In the genomic region with DNA sequence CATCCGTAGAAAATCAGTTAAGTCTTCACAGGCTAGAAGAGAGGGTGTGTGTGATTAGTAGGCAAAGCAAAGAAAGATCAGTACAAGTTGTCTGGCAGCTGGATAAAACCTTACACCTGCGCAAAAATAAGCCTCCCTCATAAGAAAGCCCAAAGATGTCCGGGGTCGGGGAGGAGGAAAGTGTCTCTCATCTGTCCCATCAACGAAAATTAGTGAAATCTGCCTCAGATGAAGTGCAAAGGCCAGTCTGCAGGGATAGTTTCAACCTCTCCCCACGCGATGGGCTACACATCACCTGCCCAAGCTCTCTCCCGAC, we compare ENCODE assay signal across 9 cellular contexts.
DNase-seq lines count a peak whose midpoint lies in the region; ATAC-seq and TF ChIP-seq lines count a peak whose summit lies in the region.
"Had no signal": no experiment of that assay in that cellular context is flagged by ENCODE, and none has a peak within 500 bp of the region (broad histone marks: within the 10 kb centered on the region; RNA-seq: fewer than 3 reads in every experiment).

No MANE protein-coding gene starts in this region.

- H3K79me2 ChIP-seq in OCI-LY3 (ENCODE audit: low read length) (peaks cover 12% of the 10 kb centered on the region), neural progenitor cell (ENCODE audit: low read depth) (no peaks in the 10 kb centered on the region)

- DNase-seq in CD8-positive, alpha-beta memory T cell = no peak
- DNase-seq in neural progenitor cell (ENCODE audit: low spot score) (no peak), NCI-H1417 (lab: John Stamatoyannopoulos, UW) (no peak), ovary (no peak)
- DNase-seq in stimulated activated CD4-positive, alpha-beta T cell treated with anti-CD3 and anti-CD28 coated beads, Interleukin-15, amount 100 ng/mL, for 24 hours = no peak
- DNase-seq: OCI-M1 had no signal

- peaks cover 63 to 75% (median 68%) of the 10 kb centered on the region in 3 donors for H3K4me1 Mint-ChIP-seq in CD8-positive, alpha-beta memory T cell
- H3K4me1 Mint-ChIP-seq in neural progenitor cell = peaks cover 22% of the 10 kb centered on the region

- TF ChIP-seq POLR2A in ovary (IDR thresholded peaks at IDR 0.05) = no peak

- H3K9ac ChIP-seq in OCI-LY3 (ENCODE audit: low read length) (peak overlapping the region; percentile 88), endocrine pancreas (ENCODE audit: control insufficient read depth, insufficient read depth, low read length) (no peak overlapping the region), neural progenitor cell (no peak overlapping the region)

- H3K9me3 ChIP-seq in CD8-positive, alpha-beta memory T cell (ENCODE audit: low read length) = no peaks in the 10 kb centered on the region
- H3K9me3 ChIP-seq in OCI-LY3 (ENCODE audit: insufficient read depth, low read length) = peaks cover 8% of the 10 kb centered on the region; the same call in 1 of the 2 replicates
- H3K9me3 ChIP-seq in endocrine pancreas (ENCODE audit: control insufficient read depth, low read length) = no peaks in the 10 kb centered on the region
- H3K9me3 ChIP-seq in neural progenitor cell (ENCODE audit: low read depth) = no peaks in the 10 kb centered on the region
- H3K9me3 ChIP-seq in ovary = peaks cover 0 to 9% of the 10 kb centered on the region in 2 donors

- 12 to 20% (median 13%) methylated on average over 8 of the region's 8 CpGs for WGBS in ovary, 3 donors

- no peaks in the 10 kb centered on the region for H3K36me3 ChIP-seq in CD8-positive, alpha-beta memory T cell (ENCODE audit: insufficient read depth, low read length)
- H3K36me3 ChIP-seq in OCI-LY3 (replicated peaks; ENCODE audit: low read depth, low read length) (no peaks in the 10 kb centered on the region), endocrine pancreas (ENCODE audit: control insufficient read depth, insufficient read depth, low read length) (no peaks in the 10 kb centered on the region), neural progenitor cell (no peaks in the 10 kb centered on the region), ovary (no peaks in the 10 kb centered on the region)

- H2AFZ ChIP-seq in OCI-LY3 (ENCODE audit: low read depth, low read length) (no peak overlapping the region; the same call in 1 of the 2 replicates), neural progenitor cell (replicated peaks) (peak overlapping the region; percentile 95)

- peak overlapping the region; percentile 82 for H3K4me2 ChIP-seq in OCI-LY3 (ENCODE audit: low read length)
- H3K4me2 ChIP-seq in neural progenitor cell = peak overlapping the region; percentile 87

- TF ChIP-seq EP300 in ovary (IDR thresholded peaks at IDR 0.05) = no peak

- POLR2A ChIA-PET in CD8-positive, alpha-beta memory T cell (lab: Charles Lee) = no interaction called here

- H3K27ac ChIP-seq in CD8-positive, alpha-beta memory T cell (ENCODE audit: low read depth, low read length) = peak overlapping the region; percentile 69
- peak overlapping the region; percentile 98 for H3K27ac ChIP-seq in OCI-LY3 (ENCODE audit: low read length)
- H3K27ac ChIP-seq in neural progenitor cell = no peak overlapping the region
- no peak overlapping the region for H3K27ac ChIP-seq in ovary

- H3K36me3 Mint-ChIP-seq in CD8-positive, alpha-beta memory T cell = peaks cover 3 to 12% (median 7%) of the 10 kb centered on the region in 3 donors
- peaks cover 2% of the 10 kb centered on the region for H3K36me3 Mint-ChIP-seq in neural progenitor cell

- peaks cover 41% of the 10 kb centered on the region for H3K4me1 ChIP-seq in CD8-positive, alpha-beta memory T cell (ENCODE audit: insufficient read depth, low read length)
- peaks cover 36% of the 10 kb centered on the region for H3K4me1 ChIP-seq in OCI-LY3 (ENCODE audit: low read length)
- H3K4me1 ChIP-seq in endocrine pancreas (ENCODE audit: control insufficient read depth, insufficient read depth, low read length) = no peaks in the 10 kb centered on the region
- H3K4me1 ChIP-seq in neural progenitor cell = peaks cover 6% of the 10 kb centered on the region
- H3K4me1 ChIP-seq in ovary (ENCODE audit: insufficient read depth) = peaks cover 3% of the 10 kb centered on the region

- TF ChIP-seq CTCF in OCI-LY3 (IDR thresholded peaks at IDR 0.05; ENCODE audit: low read depth, low read length) (no peak), neural progenitor cell (IDR thresholded peaks at IDR 0.05) (no peak), ovary (IDR thresholded peaks at IDR 0.05) (no peak)

- H3K4me3 Mint-ChIP-seq in CD8-positive, alpha-beta memory T cell = peak overlapping the region; percentile 76 to 98 (median 96)
- H3K4me3 Mint-ChIP-seq in neural progenitor cell = peak overlapping the region; percentile 91

- CTCF ChIA-PET in CD8-positive, alpha-beta memory T cell (lab: Charles Lee) = interaction anchor here (1.2 to 2.3 kb wide), 3 partner anchors 10 to 72 kb away, joined by 3 to 13 read pairs (median 3); no protein-coding TSS in a partner anchor

- H3K27me3 Mint-ChIP-seq in CD8-positive, alpha-beta memory T cell = no peaks in the 10 kb centered on the region
- peaks cover 5% of the 10 kb centered on the region for H3K27me3 Mint-ChIP-seq in neural progenitor cell (ENCODE audit: insufficient read depth, low read depth)

- no peak for ATAC-seq in HG03175 (IDR thresholded peaks at IDR 0.05; ENCODE audit: unreplicated experiment)

- H3K9me3 Mint-ChIP-seq in CD8-positive, alpha-beta memory T cell = no peaks in the 10 kb centered on the region
- H3K9me3 Mint-ChIP-seq in neural progenitor cell = peaks cover 4% of the 10 kb centered on the region

- intact Hi-C loops in ovary (cut with DNase I) = no loop called here

- H4K20me1 ChIP-seq in OCI-LY3 (ENCODE audit: insufficient read depth, low read length) (no peaks in the 10 kb centered on the region), neural progenitor cell (ENCODE audit: low read depth) (no peaks in the 10 kb centered on the region)

- peak overlapping the region; percentile 74 for H3K4me3 ChIP-seq in CD8-positive, alpha-beta memory T cell (ENCODE audit: low read length)
- H3K4me3 ChIP-seq in OCI-LY3 (ENCODE audit: low read length) (peak overlapping the region; percentile 82), endocrine pancreas (ENCODE audit: control insufficient read depth, insufficient read depth, low read length) (peak overlapping the region; percentile 63), neural progenitor cell (peak overlapping the region; percentile 62), ovary (no peak overlapping the region)

- peak overlapping the region; percentile 79 to 97 (median 94) for H3K27ac Mint-ChIP-seq in CD8-positive, alpha-beta memory T cell
- peak overlapping the region; percentile 87 for H3K27ac Mint-ChIP-seq in neural progenitor cell

- no peaks in the 10 kb centered on the region for H3K27me3 ChIP-seq in CD8-positive, alpha-beta memory T cell (ENCODE audit: insufficient read depth, low read length, poor library complexity, severe bottlenecking)
- no peaks in the 10 kb centered on the region for H3K27me3 ChIP-seq in OCI-LY3 (ENCODE audit: low read depth, low read length)
- H3K27me3 ChIP-seq in endocrine pancreas (ENCODE audit: control insufficient read depth, insufficient read depth, low read length) = no peaks in the 10 kb centered on the region
- no peaks in the 10 kb centered on the region for H3K27me3 ChIP-seq in neural progenitor cell
- H3K27me3 ChIP-seq in ovary = no peaks in the 10 kb centered on the region

- peaks cover 6% of the 10 kb centered on the region for H3F3A ChIP-seq in neural progenitor cell (ENCODE audit: low read depth)

Comparison
In these comparisons a context has a peak if more than half of its experiments do, and no peak if none do; other contexts are left out.
1. H3K27ac ChIP-seq: peak in CD8-positive, alpha-beta memory T cell (single experiment) and OCI-LY3 (single experiment); none in neural progenitor cell (single experiment) and ovary (0 of 2).